Comparison of ENCODE assay signal across 8 cellular contexts in genomic region chr15:65286069-65286703, GRCh38. TPM values are rescaled to one million over a fixed set of nuclear protein-coding genes. Genes with fewer than 3 reads are reported as not detected.
A peak's percentile ranks its signal among the peaks of the same experiment; 100 is the strongest.
DNase-seq lines count a peak whose midpoint lies in the region; ATAC-seq, FAIRE-seq and TF ChIP-seq lines count a peak whose summit lies in the region.

No MANE protein-coding gene starts in this region.

- CTCF ChIA-PET in A673 (lab: Charles Lee), result interaction anchor here (0.6 to 1.0 kb wide), 3 partner anchors 10 to 101 kb away, joined by 4 to 8 read pairs (median 4); partner anchors contain the start of gene CLPX

- H3K27me3 ChIP-seq in A673 (replicated peaks; ENCODE audit: insufficient read depth, low read depth, low read length, poor library complexity) (no peaks in the 10 kb centered on the region), breast epithelium (no peaks in the 10 kb centered on the region), spleen (replicated peaks in 1 of 7) (no peaks in the 10 kb centered on the region)

- intact Hi-C loops in A673 (cut with micrococcal nuclease; ENCODE audit: unreplicated experiment) (no loop called here), breast epithelium (cut with DNase I; ENCODE audit: low total_unique reads) (no loop called here), kidney (cut with DNase I) (no loop called here), spleen (cut with DNase I; ENCODE audit: low total_unique reads) (loop anchor here (5.0 kb wide), 1 partner anchor 99 kb away; the partner anchor contains the start of gene CLPX)

- FAIRE-seq in kidney (lab: Jason Lieb, UNC), result no peak

- 0 to 2% (median 1%) methylated on average over 27 to 52 of the region's 52 CpGs for WGBS in spleen, 5 donors

- peak; percentile 31 for ATAC-seq in HG02678 (IDR thresholded peaks at IDR 0.05; ENCODE audit: unreplicated experiment)

- TF ChIP-seq CTCF in A673 (conservative IDR thresholded peaks at IDR 0.05; ENCODE audit: low read depth, low read length) (no peak), GM12864 (IDR thresholded peaks at IDR 0.05; ENCODE audit: low read depth, low read length, missing control alignments) (no peak), breast epithelium (IDR thresholded peaks at IDR 0.05) (no peak), kidney (IDR thresholded peaks at IDR 0.05; ENCODE audit: borderline replicate concordance, extremely low read depth, insufficient read depth) (no peak), spleen (IDR thresholded peaks at IDR 0.05 in 8 of 11, conservative IDR thresholded peaks at IDR 0.05 in 3 of 11) (no peak)

- no TSS peak for BruUV-seq in A673 (replicated peaks; lab: Mats Ljungman, UMichigan)

- peak overlapping the region; percentile 62 for H3K4me3 ChIP-seq in A673 (ENCODE audit: low read depth, low read length, poor library complexity, severe bottlenecking)
- H3K4me3 ChIP-seq in GM12864 (ENCODE audit: low read depth, low read length), result peak overlapping the region; percentile 69
- peak overlapping the region; percentile 66 to 81 (median 81) for H3K4me3 ChIP-seq in breast epithelium
- peak overlapping the region; percentile 70 to 78 for H3K4me3 ChIP-seq in kidney (ENCODE audit: low read length in 2 of 2)
- H3K4me3 ChIP-seq in spleen, result peak overlapping the region; percentile 54 to 90 (median 69)

- peak overlapping the region; percentile 13 to 70 for H3K9ac ChIP-seq in kidney (ENCODE audit: low read length in 2 of 2)

- H3K4me1 ChIP-seq in A673 (ENCODE audit: insufficient read depth, low read length, poor library complexity, severe bottlenecking), result peaks cover 14% of the 10 kb centered on the region
- H3K4me1 ChIP-seq in breast epithelium, result peaks cover 0 to 7% of the 10 kb centered on the region in 2 donors
- H3K4me1 ChIP-seq in kidney (ENCODE audit: control insufficient read depth in 1 of 2, insufficient read depth in 1 of 2, low read depth in 1 of 2, low read length in 2 of 2), result peaks cover 3 to 10% of the 10 kb centered on the region in 2 donors
- H3K4me1 ChIP-seq in spleen, result peaks cover 8 to 47% (median 23%) of the 10 kb centered on the region in 6 donors

- H3K36me3 ChIP-seq in A673 (ENCODE audit: insufficient read depth, low read length, poor library complexity, severe bottlenecking), result no peaks in the 10 kb centered on the region
- no peaks in the 10 kb centered on the region for H3K36me3 ChIP-seq in breast epithelium
- H3K36me3 ChIP-seq in kidney (ENCODE audit: control insufficient read depth in 1 of 2, insufficient read depth in 2 of 2, low read length in 2 of 2), result no peaks in the 10 kb centered on the region
- peaks cover 0 to 3% (median 0%) of the 10 kb centered on the region in 6 donors for H3K36me3 ChIP-seq in spleen

- no peaks in the 10 kb centered on the region for H3K9me3 ChIP-seq in A673 (ENCODE audit: low read depth, low read length, poor library complexity, severe bottlenecking)
- H3K9me3 ChIP-seq in breast epithelium, result no peaks in the 10 kb centered on the region
- H3K9me3 ChIP-seq in kidney (ENCODE audit: control insufficient read depth in 1 of 2, low read length in 2 of 2), result no peaks in the 10 kb centered on the region
- H3K9me3 ChIP-seq in spleen, result no peaks in the 10 kb centered on the region

- TF ChIP-seq POLR2A in breast epithelium (IDR thresholded peaks at IDR 0.05) (no peak), spleen (IDR thresholded peaks at IDR 0.05) (no peak)

- POLR2A ChIA-PET in A673 (lab: Charles Lee; ENCODE audit: low non-redundant PET), result interaction anchor here (0.6 to 1.7 kb wide), 2 partner anchors 19 to 32 kb away, joined by 7 to 10 read pairs; partner anchors contain the start of gene RNU5B-1

- DNase-seq in A673 (ENCODE audit: low spot score), result peak; percentile 22
- DNase-seq in GM12864 (ENCODE audit: low read depth), result no peak
- DNase-seq in NCI-H2227 (lab: John Stamatoyannopoulos, UW; ENCODE audit: unreplicated experiment), result peak; percentile 61
- no peak for DNase-seq in breast epithelium (ENCODE audit: low spot score in 2 of 2)
- peak; percentile 82 for DNase-seq in kidney
- no peak for DNase-seq in spleen
- no peak for DNase-seq in cortex of kidney (lab: John Stamatoyannopoulos, UW)

- peak overlapping the region; percentile 71 for H3K27ac ChIP-seq in A673 (ENCODE audit: low read depth, low read length, poor library complexity, severe bottlenecking)
- H3K27ac ChIP-seq in breast epithelium, result peak overlapping the region; percentile 90 to 91
- peak overlapping the region; percentile 86 to 90 for H3K27ac ChIP-seq in kidney (ENCODE audit: low read depth in 2 of 2, low read length in 2 of 2)
- peak overlapping the region; percentile 83 to 91 (median 86) for H3K27ac ChIP-seq in spleen

RNA-seq across cellular contexts. Expression of gene PARP16, which starts 0.5 kb away (rescaled TPM):
- total RNA-seq in A673 (2021) (5.7 and 7.3 TPM in 2 replicates), breast epithelium (10 to 100 TPM in 2 of 3 donors, 1 to 10 TPM in 1; 8.5 to 14.9 (median 10.6) TPM), kidney (7.8 TPM), spleen (10 to 100 TPM in 4 of 7 donors, 1 to 10 TPM in 3; 8.7 to 11.3 (median 10.2) TPM)
- polyA plus RNA-seq in kidney (ENCODE audit: insufficient read depth, low read depth, low replicate concordance) (7.0 TPM), spleen (1 to 10 TPM; 6.4 to 7.9 (median 6.7) TPM)

RNA-seq across cellular contexts. Expression of gene RNU5A-1, which starts 9.7 kb away (rescaled TPM):
- not detected in 2 replicates for total RNA-seq in A673 (2021)
- total RNA-seq in breast epithelium, result not detected
- total RNA-seq in kidney, result not detected
- not detected for polyA plus RNA-seq in kidney (ENCODE audit: insufficient read depth, low read depth, low replicate concordance)
- total RNA-seq in spleen, result not detected
- not detected for polyA plus RNA-seq in spleen

RNA-seq across cellular contexts. Expression of gene RNU5B-1, which starts 18.3 kb away (rescaled TPM):
- total RNA-seq in A673 (2021) (not detected in 2 replicates), breast epithelium (not detected), kidney (54.0 TPM), spleen (10 to 100 TPM in 4 of 7 donors, not detected in 3; 24.2 to 62.3 (median 32.6) TPM)
- polyA plus RNA-seq in kidney (ENCODE audit: insufficient read depth, low read depth, low replicate concordance) (not detected), spleen (not detected)

Comparison
In these comparisons a context has a peak if more than half of its experiments do, and no peak if none do; other contexts are left out.
1. DNase-seq: peak in A673 (single experiment), NCI-H2227 (single experiment) and kidney (single experiment); none in GM12864 (single experiment), breast epithelium (0 of 2), spleen (single experiment) and cortex of kidney (single experiment).
2. RNA of gene RNU5A-1, which starts 9.7 kb away (total RNA-seq): not detected in kidney (single experiment); not detected in A673, not detected in breast epithelium and not detected in spleen; every median in the first group is over 10 times any median in the second.
3. Peak in every context shown above with its lines, with median percentiles within 50 percentile points of each other: H3K27ac ChIP-seq and H3K4me3 ChIP-seq.